ENCODE assay signal across 13 cellular contexts in the genomic region with DNA sequence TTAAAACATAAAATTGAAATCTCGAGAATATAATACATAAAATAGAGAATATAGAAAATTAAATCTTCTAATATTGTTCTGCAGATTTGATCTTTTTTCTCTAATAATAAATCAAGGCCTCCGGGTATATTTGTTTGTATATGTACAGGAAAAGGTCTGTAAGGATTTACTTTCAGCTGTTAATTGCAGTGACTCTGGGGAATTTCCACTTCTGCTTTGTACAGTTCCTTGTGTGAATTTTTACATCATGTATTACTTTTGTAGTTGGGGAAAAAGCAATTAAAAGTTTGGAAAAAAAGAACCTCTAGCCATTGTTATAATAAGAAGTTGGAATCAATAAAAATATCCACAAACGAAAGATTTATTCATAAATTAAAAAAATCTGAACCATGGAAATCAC. TPM values are rescaled to one million over a fixed set of nuclear protein-coding genes. Genes with fewer than 3 reads are reported as not detected.
"Had no signal": no experiment of that assay in that cellular context is flagged by ENCODE, and none has a peak within 500 bp of the region (broad histone marks: within the 10 kb centered on the region; RNA-seq: fewer than 3 reads in every experiment).

No MANE protein-coding gene starts in this region.

RNA-seq across cellular contexts. Expression of gene CD8B2, which starts 23.6 kb away (rescaled TPM):
- total RNA-seq: chondrocyte, dermis blood vessel endothelial cell, left ventricle myocardium superior, mesenteric fat pad, myocyte, occipital lobe, posterior vena cava, pulmonary artery endothelial cell, smooth muscle cell, thoracic aorta, tibial nerve had no signal
- polyA plus RNA-seq: neural cell, ovary, smooth muscle cell had no signal

RNA-seq across cellular contexts. Expression of gene RGPD3, which starts 42.6 kb away (rescaled TPM):
- total RNA-seq: left ventricle myocardium superior had no signal
- polyA plus RNA-seq: smooth muscle cell had no signal
